8 cellular contexts compared by ENCODE assay signal in the genomic region with DNA sequence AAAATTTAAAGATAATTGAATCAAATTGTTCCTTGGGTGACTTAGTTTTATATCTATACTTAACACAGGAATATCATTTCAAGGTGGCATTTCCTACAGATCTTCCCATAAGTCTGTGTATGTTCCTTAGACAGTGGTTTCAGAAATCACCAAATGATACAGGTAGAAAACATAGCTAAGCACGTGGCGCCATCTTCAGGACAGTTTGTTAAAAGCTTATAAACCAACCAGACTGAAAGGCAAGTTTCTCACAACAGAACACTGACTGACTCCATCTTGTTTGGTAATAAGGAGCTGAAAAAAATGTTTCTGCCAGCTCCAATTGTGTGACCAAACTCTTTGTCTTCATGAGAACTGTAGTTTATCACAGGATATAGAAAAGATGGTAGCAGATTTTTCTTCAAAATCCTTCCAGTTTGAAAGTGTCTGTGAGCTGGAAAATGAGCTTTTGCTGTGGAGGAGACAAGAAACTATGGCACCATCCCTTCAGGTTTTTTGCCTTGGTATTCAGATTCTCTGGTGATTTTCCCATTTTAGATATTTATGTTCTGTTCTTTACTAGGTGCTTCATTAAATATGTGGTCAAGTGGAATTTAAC. TPM values are rescaled to one million over a fixed set of nuclear protein-coding genes. Genes with fewer than 3 reads are reported as not detected.
A peak's percentile ranks its signal among the peaks of the same experiment; 100 is the strongest.
DNase-seq lines count a peak whose midpoint lies in the region; ATAC-seq and TF ChIP-seq lines count a peak whose summit lies in the region.

No MANE protein-coding gene starts in this region.

- CTCF ChIA-PET in activated CD4-positive, alpha-beta T cell treated with anti-CD3 and anti-CD28 coated beads for 36 hours (lab: Charles Lee): interaction anchor here (0.6 to 4.2 kb wide), 69 partner anchors 8 to 1592 kb away, joined by 3 to 37 read pairs (median 4); partner anchors contain the start of gene ITGA4

- no peaks in the 10 kb centered on the region for H3K36me3 Mint-ChIP-seq in activated CD4-positive, alpha-beta T cell treated with anti-CD3 and anti-CD28 coated beads for 36 hours (ENCODE audit: low read depth)

- no peaks in the 10 kb centered on the region for H3K4me1 Mint-ChIP-seq in activated CD4-positive, alpha-beta T cell treated with anti-CD3 and anti-CD28 coated beads for 36 hours

- no peak overlapping the region for H3K4me3 Mint-ChIP-seq in activated CD4-positive, alpha-beta T cell treated with anti-CD3 and anti-CD28 coated beads for 36 hours

- ATAC-seq in HG03457 (IDR thresholded peaks at IDR 0.05; ENCODE audit: unreplicated experiment): peak; percentile 74
- peak; percentile 71 for ATAC-seq in activated CD4-positive, alpha-beta T cell treated with anti-CD3 and anti-CD28 coated beads for 36 hours

- peak; percentile 96 to 98 for TF ChIP-seq RAD21 in liver (IDR thresholded peaks at IDR 0.05)

- peak; percentile 73 for TF ChIP-seq CTCF in choroid plexus epithelial cell (conservative IDR thresholded peaks at IDR 0.05; ENCODE audit: low read depth, low read length)
- peak; percentile 72 for TF ChIP-seq CTCF in liver (IDR thresholded peaks at IDR 0.05; ENCODE audit: low read depth, low read length, missing input control)

- POLR2A ChIA-PET in activated CD4-positive, alpha-beta T cell treated with anti-CD3 and anti-CD28 coated beads for 36 hours (lab: Charles Lee): interaction anchor here (0.6 kb wide), 2 partner anchors 630 to 639 kb away, joined by 4 read pairs; no protein-coding TSS in a partner anchor

- H3K27ac Mint-ChIP-seq in activated CD4-positive, alpha-beta T cell treated with anti-CD3 and anti-CD28 coated beads for 36 hours: no peak overlapping the region

- no peaks in the 10 kb centered on the region for H3K36me3 ChIP-seq in liver (ENCODE audit: control insufficient read depth in 4 of 4, insufficient read depth in 3 of 4, low read depth in 1 of 4, low read length in 3 of 4)

- no peak overlapping the region for H3K4me3 ChIP-seq in choroid plexus epithelial cell (ENCODE audit: low read depth, low read length)
- no peak overlapping the region for H3K4me3 ChIP-seq in liver (ENCODE audit: low read depth in 1 of 3, low read length in 3 of 3)

- H3K9me3 ChIP-seq in liver (ENCODE audit: control insufficient read depth in 4 of 4, low read length in 3 of 4): no peaks in the 10 kb centered on the region

- H3K9me3 Mint-ChIP-seq in activated CD4-positive, alpha-beta T cell treated with anti-CD3 and anti-CD28 coated beads for 36 hours (ENCODE audit: low read depth): no peaks in the 10 kb centered on the region

- H3K9ac ChIP-seq in liver (ENCODE audit: low read depth in 1 of 2, low read length in 2 of 2): no peak overlapping the region

- DNase-seq in Ammon's horn (ENCODE audit: low spot score) (peak; percentile 91), GM19238 (ENCODE audit: insufficient read length, low spot score) (peak; percentile 6), NCI-H510A treated with DMSO at 0.1 percent for 48 hours (lab: John Stamatoyannopoulos, UW) (peak; percentile 99), choroid plexus epithelial cell (ENCODE audit: low read depth) (peak; percentile 93)
- DNase-seq in activated CD4-positive, alpha-beta T cell treated with anti-CD3 and anti-CD28 coated beads for 36 hours: peak; percentile 84
- peak; percentile 28 to 52 (median 49) for DNase-seq in stimulated activated CD4-positive, alpha-beta T cell treated with anti-CD3 and anti-CD28 coated beads, TNF-alpha, amount 100 ng/mL, for 48 hours (ENCODE audit: low read depth in 3 of 3)

- H3K27ac ChIP-seq in liver (ENCODE audit: low read depth in 1 of 2, low read length in 2 of 2): no peak overlapping the region

- no peaks in the 10 kb centered on the region for H3K27me3 ChIP-seq in liver (ENCODE audit: control insufficient read depth in 4 of 4, insufficient read depth in 4 of 4, low read length in 3 of 4)

- WGBS in liver: under 1% methylated on average over 2 of the region's 2 CpGs

- no peaks in the 10 kb centered on the region for H3K27me3 Mint-ChIP-seq in activated CD4-positive, alpha-beta T cell treated with anti-CD3 and anti-CD28 coated beads for 36 hours

- no peaks in the 10 kb centered on the region for H3K4me1 ChIP-seq in liver (ENCODE audit: control insufficient read depth in 4 of 4, insufficient read depth in 4 of 4, low read length in 3 of 4)

- intact Hi-C loops in activated CD4-positive, alpha-beta T cell treated with anti-CD3 and anti-CD28 coated beads for 36 hours (cut with DNase I, micrococcal nuclease): loop anchor here (1.0 to 10.0 kb wide), 8 partner anchors 142 to 1590 kb away; no protein-coding TSS in a partner anchor

TF ChIP-seq in liver, 16 proteins besides CTCF, POLR2A, EP300 and RAD21:
- TF ChIP-seq YY1 (IDR thresholded peaks at IDR 0.05) (peak; percentile 83), TAF1 (conservative IDR thresholded peaks at IDR 0.05) (no peak)

RNA-seq across cellular contexts. Expression of gene NEUROD1, which starts 34.8 kb away (rescaled TPM):
- not detected for total RNA-seq in activated CD4-positive, alpha-beta T cell treated with anti-CD3 and anti-CD28 coated beads for 36 hours
- total RNA-seq in liver: not detected
- polyA plus RNA-seq in liver: not detected

RNA-seq across cellular contexts. Expression of gene CERKL, which starts 58.2 kb away (rescaled TPM):
- total RNA-seq in activated CD4-positive, alpha-beta T cell treated with anti-CD3 and anti-CD28 coated beads for 36 hours: under 1 TPM in 1 of 2 experiments, not detected in 1; 0.07 TPM
- under 1 TPM in 1 of 2 donors, not detected in 1; 0.79 TPM for total RNA-seq in liver
- under 1 TPM in 1 of 2 donors, not detected in 1; 0.50 TPM for polyA plus RNA-seq in liver

Comparison
In these comparisons a context has a peak if more than half of its experiments do, and no peak if none do; other contexts are left out.
1. DNase-seq: peak in every context shown above with its lines; median percentile 99 in NCI-H510A treated with DMSO at 0.1 percent for 48 hours; 93 in choroid plexus epithelial cell; 91 in Ammon's horn; 84 in activated CD4-positive, alpha-beta T cell treated with anti-CD3 and anti-CD28 coated beads for 36 hours; 49 in stimulated activated CD4-positive, alpha-beta T cell treated with anti-CD3 and anti-CD28 coated beads, TNF-alpha, amount 100 ng/mL, for 48 hours; 6 in GM19238.